Comparison of ENCODE assay signal across 1 cellular context in genomic region chr15:90837052-90837621, GRCh38.
TF ChIP-seq lines count a peak whose summit lies in the region.

No MANE protein-coding gene starts in this region.

TF ChIP-seq in K562, 482 proteins besides CTCF, POLR2A, EP300 and RAD21 (continued from another document):
- no peak for TF ChIP-seq ZBTB26 (CRISPR knock-in tag; IDR thresholded peaks at IDR 0.05)
- peak; percentile 23; the same call in 1 of the 2 replicates for TF ChIP-seq DMBX1 (CRISPR knock-in tag; IDR thresholded peaks at IDR 0.05; ENCODE audit: borderline replicate concordance)
- 0 out of 4 replicates have a peak, but pooled peaks of 1 of the 2 experiments have one; percentile 43 for TF ChIP-seq FOXA3 (CRISPR knock-in tag; conservative IDR thresholded peaks at IDR 0.05 in 1 of 2, IDR thresholded peaks at IDR 0.05 in 1 of 2)
- TF ChIP-seq ZNF398 (CRISPR knock-in tag; IDR thresholded peaks at IDR 0.05), result no peak
- no peak for TF ChIP-seq FOXO4 (CRISPR knock-in tag; IDR thresholded peaks at IDR 0.05)
- TF ChIP-seq PCBP2 (IDR thresholded peaks at IDR 0.05; ENCODE audit: low read depth, low read length, poor library complexity, severe bottlenecking), result no peak
- no peak for TF ChIP-seq RHOXF2B (CRISPR knock-in tag; conservative IDR thresholded peaks at IDR 0.05)
- TF ChIP-seq, protein P1, sequence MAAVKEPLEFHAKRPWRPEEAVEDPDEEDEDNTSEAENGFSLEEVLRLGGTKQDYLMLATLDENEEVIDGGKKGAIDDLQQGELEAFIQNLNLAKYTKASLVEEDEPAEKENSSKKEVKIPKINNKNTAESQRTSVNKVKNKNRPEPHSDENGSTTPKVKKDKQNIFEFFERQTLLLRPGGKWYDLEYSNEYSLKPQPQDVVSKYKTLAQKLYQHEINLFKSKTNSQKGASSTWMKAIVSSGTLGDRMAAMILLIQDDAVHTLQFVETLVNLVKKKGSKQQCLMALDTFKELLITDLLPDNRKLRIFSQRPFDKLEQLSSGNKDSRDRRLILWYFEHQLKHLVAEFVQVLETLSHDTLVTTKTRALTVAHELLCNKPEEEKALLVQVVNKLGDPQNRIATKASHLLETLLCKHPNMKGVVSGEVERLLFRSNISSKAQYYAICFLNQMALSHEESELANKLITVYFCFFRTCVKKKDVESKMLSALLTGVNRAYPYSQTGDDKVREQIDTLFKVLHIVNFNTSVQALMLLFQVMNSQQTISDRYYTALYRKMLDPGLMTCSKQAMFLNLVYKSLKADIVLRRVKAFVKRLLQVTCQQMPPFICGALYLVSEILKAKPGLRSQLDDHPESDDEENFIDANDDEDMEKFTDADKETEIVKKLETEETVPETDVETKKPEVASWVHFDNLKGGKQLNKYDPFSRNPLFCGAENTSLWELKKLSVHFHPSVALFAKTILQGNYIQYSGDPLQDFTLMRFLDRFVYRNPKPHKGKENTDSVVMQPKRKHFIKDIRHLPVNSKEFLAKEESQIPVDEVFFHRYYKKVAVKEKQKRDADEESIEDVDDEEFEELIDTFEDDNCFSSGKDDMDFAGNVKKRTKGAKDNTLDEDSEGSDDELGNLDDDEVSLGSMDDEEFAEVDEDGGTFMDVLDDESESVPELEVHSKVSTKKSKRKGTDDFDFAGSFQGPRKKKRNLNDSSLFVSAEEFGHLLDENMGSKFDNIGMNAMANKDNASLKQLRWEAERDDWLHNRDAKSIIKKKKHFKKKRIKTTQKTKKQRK (IDR thresholded peaks at IDR 0.05; ENCODE audit: borderline replicate concordance, low read depth, low read length), result no peak
- peak; percentile 90 for TF ChIP-seq GATAD2A (IDR thresholded peaks at IDR 0.05)
